In the genomic region with DNA sequence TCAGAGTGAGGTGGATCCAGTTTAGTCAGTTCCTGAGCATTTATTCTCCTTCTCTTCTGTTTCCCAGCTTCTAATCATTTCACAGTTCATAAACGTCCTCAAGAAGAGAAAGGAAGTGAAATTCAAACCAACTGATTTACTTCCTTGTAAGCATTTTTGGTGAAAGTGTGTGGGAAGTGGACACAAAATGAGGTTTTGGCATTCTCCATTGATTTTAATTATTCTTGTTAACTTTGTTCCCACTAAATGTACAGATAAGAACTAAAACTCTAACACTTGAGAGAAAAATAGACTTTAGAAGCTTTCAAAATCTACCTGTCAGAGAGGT, we compare ENCODE assay signal across 1 cellular context.
TF ChIP-seq lines count a peak whose summit lies in the region.

No MANE protein-coding gene starts in this region.

TF ChIP-seq in IMR-90, 13 proteins besides CTCF, POLR2A, EP300 and RAD21 (continued from another document):
- TF ChIP-seq, protein P1, sequence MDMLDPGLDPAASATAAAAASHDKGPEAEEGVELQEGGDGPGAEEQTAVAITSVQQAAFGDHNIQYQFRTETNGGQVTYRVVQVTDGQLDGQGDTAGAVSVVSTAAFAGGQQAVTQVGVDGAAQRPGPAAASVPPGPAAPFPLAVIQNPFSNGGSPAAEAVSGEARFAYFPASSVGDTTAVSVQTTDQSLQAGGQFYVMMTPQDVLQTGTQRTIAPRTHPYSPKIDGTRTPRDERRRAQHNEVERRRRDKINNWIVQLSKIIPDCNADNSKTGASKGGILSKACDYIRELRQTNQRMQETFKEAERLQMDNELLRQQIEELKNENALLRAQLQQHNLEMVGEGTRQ (IDR thresholded peaks at IDR 0.05; ENCODE audit: low read depth, low read length), result no peak
